In the genomic region with DNA sequence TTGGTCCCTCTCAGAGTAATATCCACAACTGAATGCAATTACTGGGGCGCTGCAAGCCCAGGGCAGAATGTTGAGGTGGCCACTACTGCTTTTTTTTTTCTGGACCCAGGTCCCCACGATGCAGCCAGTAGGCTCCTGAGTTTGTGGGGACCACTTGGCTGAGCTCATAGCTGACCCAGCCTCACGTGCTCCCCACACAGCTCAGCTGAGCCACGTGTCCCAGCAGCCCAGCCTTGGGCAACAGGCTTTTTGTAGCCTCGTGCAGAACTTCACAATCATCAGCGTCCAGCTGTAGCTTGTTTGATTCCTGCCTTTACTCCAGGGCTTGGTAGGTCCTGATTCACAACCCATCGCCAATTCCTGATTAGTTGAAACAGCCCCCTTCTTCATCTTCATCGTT, we compare ENCODE assay signal across 29 cellular contexts.
"Had no signal": no experiment of that assay in that cellular context is flagged by ENCODE, and none has a peak within 500 bp of the region (broad histone marks: within the 10 kb centered on the region; RNA-seq: fewer than 3 reads in every experiment).

No MANE protein-coding gene starts in this region.

- H3K27me3 ChIP-seq: colonic mucosa, ovary, thyroid gland, vagina had no signal

- H3K36me3 ChIP-seq: colonic mucosa, heart left ventricle, left ventricle myocardium inferior, neutrophil, ovary, stomach, thyroid gland, upper lobe of left lung, vagina had no signal

- H3K36me3 Mint-ChIP-seq: activated naive CD4-positive, alpha-beta T cell treated with anti-CD3 and anti-CD28 coated beads, Interleukin-2, amount 50 U/mL, for 72 hours had no signal

- DNase-seq: activated CD4-positive, alpha-beta T cell treated with anti-CD3 and anti-CD28 coated beads for 36 hours; activated CD4-positive, CD25-positive, alpha-beta regulatory T cell; activated CD8-positive, alpha-beta T cell treated with anti-CD3 and anti-CD28 coated beads, Interleukin-2, amount 10 ng/mL, durations not matched to agents 7 days and 5 days; activated naive CD4-positive, alpha-beta T cell; activated T-cell treated with anti-CD3 and anti-CD28 coated beads for 4 hours; activated T-cell treated with anti-CD3 and anti-CD28 coated beads, Interleukin-2, amount 50 U/mL, for 72 hours; cerebellar nuclear complex; colonic mucosa; effector CD8-positive, alpha-beta T cell; hypothalamus; left ventricle myocardium inferior; stimulated activated CD4-positive, alpha-beta T cell treated with anti-CD3 and anti-CD28 coated beads, Interleukin-1b, Interleukin-23, amount 100 ng/mL, for 48 hours; stimulated activated CD4-positive, alpha-beta T cell treated with anti-CD3 and anti-CD28 coated beads, Interleukin-4, amount 100 ng/mL, for 4 hours; stimulated activated CD8-positive, alpha-beta memory T cell treated with anti-CD3 and anti-CD28 coated beads, Interleukin-4, amount 100 ng/mL, for 48 hours; stimulated activated naive B cell treated with anti-CD40 and anti-IgM and Interleukin-4, amounts not matched to agents 10 μg/mL and 1 μg/mL and 100 μg/mL, for 72 hours; stomach; T-helper 1 cell; thyroid gland; upper lobe of left lung had no signal

- H3K27ac ChIP-seq: colonic mucosa, foreskin keratinocyte, heart left ventricle, left ventricle myocardium inferior, neutrophil, ovary, psoas muscle, thyroid gland, upper lobe of left lung, vagina had no signal

- H3K4me2 ChIP-seq: smooth muscle cell had no signal

- H3K9me3 Mint-ChIP-seq: activated naive CD4-positive, alpha-beta T cell treated with anti-CD3 and anti-CD28 coated beads, Interleukin-2, amount 50 U/mL, for 72 hours; activated T-cell treated with anti-CD3 and anti-CD28 coated beads, Interleukin-2, amount 50 U/mL, for 72 hours; nephron; stimulated activated naive B cell treated with anti-CD40 and anti-IgM and Interleukin-4, amounts not matched to agents 10 μg/mL and 1 μg/mL and 100 μg/mL, for 72 hours; T-helper 2 cell treated with Interferon-gamma antibody and Interleukin-4, amounts not matched to agents 5 μg/mL and 100 μg/mL, for 36 hours had no signal

- H3K27ac Mint-ChIP-seq: activated CD4-positive, alpha-beta T cell treated with anti-CD3 and anti-CD28 coated beads for 36 hours; activated CD8-positive, alpha-beta T cell treated with anti-CD3 and anti-CD28 coated beads, Interleukin-2, amount 10 ng/mL, durations not matched to agents 7 days and 5 days; activated T-cell treated with anti-CD3 and anti-CD28 coated beads, Interleukin-2, amount 50 U/mL, for 72 hours; nephron; stimulated activated naive B cell treated with anti-CD40 and anti-IgM and Interleukin-4, amounts not matched to agents 10 μg/mL and 1 μg/mL and 100 μg/mL, for 72 hours; T-helper 2 cell treated with Interferon-gamma antibody and Interleukin-4, amounts not matched to agents 5 μg/mL and 100 μg/mL, for 36 hours had no signal

- H3K4me3 ChIP-seq: colonic mucosa, heart left ventricle, left ventricle myocardium inferior, ovary, psoas muscle, smooth muscle cell, stomach, thyroid gland, upper lobe of left lung, vagina had no signal

- H3K4me3 Mint-ChIP-seq: activated CD4-positive, alpha-beta T cell treated with anti-CD3 and anti-CD28 coated beads for 36 hours; activated CD8-positive, alpha-beta T cell treated with anti-CD3 and anti-CD28 coated beads, Interleukin-2, amount 10 ng/mL, durations not matched to agents 7 days and 5 days; activated T-cell treated with anti-CD3 and anti-CD28 coated beads, Interleukin-2, amount 50 U/mL, for 72 hours; nephron; stimulated activated naive B cell treated with anti-CD40 and anti-IgM and Interleukin-4, amounts not matched to agents 10 μg/mL and 1 μg/mL and 100 μg/mL, for 72 hours; T-helper 2 cell treated with Interferon-gamma antibody and Interleukin-4, amounts not matched to agents 5 μg/mL and 100 μg/mL, for 36 hours had no signal

- H3K9me3 ChIP-seq: colonic mucosa, heart left ventricle, left ventricle myocardium inferior, neutrophil, ovary, psoas muscle, stomach, thyroid gland, upper lobe of left lung, vagina had no signal
